29 cellular contexts compared by ENCODE assay signal in the genomic region with DNA sequence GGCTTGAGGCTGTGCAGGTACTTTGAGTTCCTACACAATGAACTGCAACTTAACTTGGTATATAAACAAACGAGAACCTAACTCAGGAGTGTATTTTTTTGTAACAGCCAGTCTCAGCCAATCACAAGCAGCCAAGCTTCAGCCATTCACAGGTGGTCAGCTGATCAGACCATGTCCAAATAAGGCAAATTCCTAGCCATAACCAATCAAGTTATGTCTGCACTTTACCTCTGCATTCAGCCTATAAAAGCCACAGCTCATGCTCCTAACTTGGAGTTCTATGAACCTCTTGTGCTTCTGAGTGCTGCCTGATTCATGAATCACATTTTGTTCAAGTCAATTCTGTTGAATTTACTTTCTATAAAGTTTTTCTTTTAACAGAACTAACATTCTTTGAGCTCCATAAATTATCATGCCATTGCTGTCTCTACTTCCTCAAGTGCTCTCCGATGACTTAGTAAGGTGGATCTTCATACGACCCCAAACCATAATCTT. TPM values are rescaled to one million over a fixed set of nuclear protein-coding genes. Genes with fewer than 3 reads are reported as not detected.
DNase-seq lines count a peak whose midpoint lies in the region; FAIRE-seq and TF ChIP-seq lines count a peak whose summit lies in the region.
"Had no signal": no experiment of that assay in that cellular context is flagged by ENCODE, and none has a peak within 500 bp of the region (broad histone marks: within the 10 kb centered on the region; RNA-seq: fewer than 3 reads in every experiment).

No MANE protein-coding gene starts in this region.

- H3K9me3 Mint-ChIP-seq in activated T-helper 1 cell treated with anti-CD3 and anti-CD28 coated beads, Interleukin-12 subunit alpha, Interleukin-12 subunit beta, Interleukin-2, Interleukin-4 antibody, amounts not matched to agents 30 ng/mL and 10 ng/mL and 1 ng/mL, durations not matched to agents 14 hours and 24 hours and 36 hours, result no peaks in the 10 kb centered on the region

- H3K23me2 ChIP-seq in H1 (ENCODE audit: low read depth, low read length), result no peaks in the 10 kb centered on the region

- no peak for TF ChIP-seq CTCF in HEK293 (tag by site-specific recombination; IDR thresholded peaks at IDR 0.05)
- no peak for TF ChIP-seq CTCF in H1 (IDR thresholded peaks at IDR 0.05; ENCODE audit: control extremely low read depth in 1 of 3, insufficient read depth in 1 of 3, low read depth in 1 of 3, low read length in 3 of 3)

- no peak overlapping the region for H2BK15ac ChIP-seq in H1 (ENCODE audit: low read length)

- intact Hi-C loops in activated T-helper 1 cell treated with anti-CD3 and anti-CD28 coated beads, Interleukin-12 subunit alpha, Interleukin-12 subunit beta, Interleukin-2, Interleukin-4 antibody, amounts not matched to agents 30 ng/mL and 10 ng/mL and 1 ng/mL, durations not matched to agents 14 hours and 24 hours and 36 hours (cut with micrococcal nuclease), result loop anchor here (5.0 kb wide), 1 partner anchor 158 kb away; no protein-coding TSS in a partner anchor

- peaks cover 11% of the 10 kb centered on the region for H3K4me1 Mint-ChIP-seq in activated T-helper 1 cell treated with anti-CD3 and anti-CD28 coated beads, Interleukin-12 subunit alpha, Interleukin-12 subunit beta, Interleukin-2, Interleukin-4 antibody, amounts not matched to agents 30 ng/mL and 10 ng/mL and 1 ng/mL, durations not matched to agents 14 hours and 24 hours and 36 hours (ENCODE audit: low read depth)
- H3K4me1 Mint-ChIP-seq: CD14-positive monocyte; CD8-positive, alpha-beta memory T cell had no signal

- no peak overlapping the region for H3K14ac ChIP-seq in H1 (ENCODE audit: insufficient read length)

- H3K4ac ChIP-seq in H1 (replicated peaks; ENCODE audit: insufficient read length, low read depth, low read length), result no peak overlapping the region

- no peak overlapping the region for H2BK20ac ChIP-seq in H1 (ENCODE audit: low read length)

- H2AFZ ChIP-seq in H1 (ENCODE audit: low read length), result no peak overlapping the region

- H3K27ac Mint-ChIP-seq in activated T-helper 1 cell treated with anti-CD3 and anti-CD28 coated beads, Interleukin-12 subunit alpha, Interleukin-12 subunit beta, Interleukin-2, Interleukin-4 antibody, amounts not matched to agents 30 ng/mL and 10 ng/mL and 1 ng/mL, durations not matched to agents 14 hours and 24 hours and 36 hours, result no peak overlapping the region
- H3K27ac Mint-ChIP-seq: CD14-positive monocyte; CD4-positive, alpha-beta memory T cell; CD4-positive, CD25-positive, alpha-beta regulatory T cell; CD8-positive, alpha-beta memory T cell had no signal

- 92% methylated on average over 3 of the region's 3 CpGs; no CpG with 5 or more reads in 1 of the 2 experiments for WGBS in H1 (ENCODE audit: extremely low coverage in 1 of 2, insufficient coverage in 1 of 2, insufficient read length in 1 of 2, insufficient replicate concordance in 2 of 2, low coverage in 1 of 2, low lambda C conversion rate in 2 of 2, missing lambda C conversion rate in 1 of 2), 2 experiments

- H2BK12ac ChIP-seq in H1 (ENCODE audit: low read depth, low read length), result no peak overlapping the region

- no peaks in the 10 kb centered on the region for H3K9me3 ChIP-seq in HEK293 (ENCODE audit: control insufficient read depth, insufficient read depth, low read depth, low read length)
- H3K9me3 ChIP-seq in H1 (ENCODE audit: insufficient read depth in 2 of 2, low read depth in 1 of 2, low read length in 1 of 2), result no peaks in the 10 kb centered on the region

- no peak for DNase-seq in H1 (ENCODE audit: low read depth in 1 of 2, low spot score in 2 of 2)
- DNase-seq in SIG-M5 treated with dmso at 0.1 percent for 504 hours (lab: John Stamatoyannopoulos, UW; ENCODE audit: unreplicated experiment), result no peak
- no peak for DNase-seq in RCC 7860 (ENCODE audit: low spot score)
- no peak for DNase-seq in activated T-helper 1 cell treated with anti-CD3 and anti-CD28 coated beads, Interleukin-12 subunit alpha, Interleukin-12 subunit beta, Interleukin-2, Interleukin-4 antibody, amounts not matched to agents 30 ng/mL and 10 ng/mL and 1 ng/mL, durations not matched to agents 14 hours and 24 hours and 36 hours (ENCODE audit: low spot score)
- DNase-seq: 8988T; ACHN; BE2C; C1 segment of cervical spinal cord; CD4-positive, alpha-beta memory T cell; CD4-positive, CD25-positive, alpha-beta regulatory T cell; CD8-positive, alpha-beta memory T cell; COR-L47; DMS 273 treated with DMSO at 0.1 percent for 48 hours; DMS153; DMS53; DMS79; DND-41; EL; GDM1 had no signal

- no peak overlapping the region for H3K56ac ChIP-seq in H1 (replicated peaks; ENCODE audit: insufficient read length, low read depth, low read length)

- no peaks in the 10 kb centered on the region for H3K36me3 ChIP-seq in HEK293 (ENCODE audit: control insufficient read depth in 2 of 2, insufficient read depth in 1 of 2, low read length in 2 of 2)
- peaks cover 0 to 2% (median 0%) of the 10 kb centered on the region in 4 experiments; a peak in 2 of 8 replicates for H3K36me3 ChIP-seq in H1 (ENCODE audit: control insufficient read depth in 2 of 4, insufficient read depth in 4 of 4, low read length in 3 of 4)
- H3K36me3 ChIP-seq: BE2C, BLaER1 had no signal

- no peak for TF ChIP-seq POLR2A in H1 (IDR thresholded peaks at IDR 0.05; ENCODE audit: control extremely low read depth in 1 of 2, low read depth in 2 of 2, low read length in 2 of 2)

- no peak overlapping the region for H3K23ac ChIP-seq in H1 (ENCODE audit: insufficient read length)

- no peaks in the 10 kb centered on the region for H3K4me1 ChIP-seq in HEK293 (ENCODE audit: control insufficient read depth, insufficient read depth, low read length)
- H3K4me1 ChIP-seq in H1 (replicated peaks in 1 of 4; ENCODE audit: control insufficient read depth in 3 of 4, insufficient read depth in 4 of 4, low read length in 3 of 4), result peaks cover 0 to 4% (median 0%) of the 10 kb centered on the region in 4 experiments; a peak in 2 of 7 replicates
- H3K4me1 ChIP-seq: BE2C, BLaER1 had no signal

- TF ChIP-seq RAD21 in H1 (IDR thresholded peaks at IDR 0.05 in 1 of 2, conservative IDR thresholded peaks at IDR 0.05 in 1 of 2; ENCODE audit: low read depth in 2 of 2, low read length in 2 of 2), result no peak

- CTCF ChIA-PET in HEK293 (lab: Yijun Ruan, JAX), result no interaction called here
- CTCF ChIA-PET in H1 (lab: Charles Lee; ENCODE audit: partially characterized antibody), result interaction anchor here (0.8 kb wide), 1 partner anchor 154 kb away, joined by 3 read pairs; no protein-coding TSS in a partner anchor

- no peak for TF ChIP-seq EP300 in H1 (IDR thresholded peaks at IDR 0.05; ENCODE audit: borderline replicate concordance in 1 of 2, low read depth in 2 of 2, low read length in 2 of 2)

- no peaks in the 10 kb centered on the region for H3K79me1 ChIP-seq in H1 (ENCODE audit: low read depth, low read length)

- H4K5ac ChIP-seq in H1 (ENCODE audit: insufficient read length, low read depth, low read length), result no peak overlapping the region

- H3K27ac ChIP-seq in HEK293 (ENCODE audit: extremely low read depth, low read depth, low read length) (no peak overlapping the region), H1 (ENCODE audit: low read depth, low read length) (no peak overlapping the region)
- H3K27ac ChIP-seq: BLaER1 had no signal

- no peak overlapping the region for H3K18ac ChIP-seq in H1 (ENCODE audit: extremely low read depth, low read length)

- H3K4me2 ChIP-seq in H1 (ENCODE audit: insufficient read depth in 1 of 2, low read depth in 2 of 2, low read length in 2 of 2), result no peak overlapping the region
- H3K4me2 ChIP-seq: BLaER1 had no signal

- no peaks in the 10 kb centered on the region for H3K36me3 Mint-ChIP-seq in activated T-helper 1 cell treated with anti-CD3 and anti-CD28 coated beads, Interleukin-12 subunit alpha, Interleukin-12 subunit beta, Interleukin-2, Interleukin-4 antibody, amounts not matched to agents 30 ng/mL and 10 ng/mL and 1 ng/mL, durations not matched to agents 14 hours and 24 hours and 36 hours (ENCODE audit: low read depth)
- H3K36me3 Mint-ChIP-seq: CD14-positive monocyte; CD4-positive, CD25-positive, alpha-beta regulatory T cell had no signal

- no peak overlapping the region for H2BK5ac ChIP-seq in H1 (ENCODE audit: low read depth, low read length)

- no peak overlapping the region for H2BK120ac ChIP-seq in H1 (replicated peaks; ENCODE audit: low read depth, low read length)

- no peak overlapping the region for H3K4me3 Mint-ChIP-seq in activated T-helper 1 cell treated with anti-CD3 and anti-CD28 coated beads, Interleukin-12 subunit alpha, Interleukin-12 subunit beta, Interleukin-2, Interleukin-4 antibody, amounts not matched to agents 30 ng/mL and 10 ng/mL and 1 ng/mL, durations not matched to agents 14 hours and 24 hours and 36 hours
- H3K4me3 Mint-ChIP-seq: CD14-positive monocyte; CD4-positive, alpha-beta memory T cell; CD4-positive, CD25-positive, alpha-beta regulatory T cell; CD8-positive, alpha-beta memory T cell had no signal

- H2AK5ac ChIP-seq in H1 (ENCODE audit: low read depth, low read length), result no peak overlapping the region

- POLR2A ChIA-PET in HEK293 (lab: Yijun Ruan, JAX), result no interaction called here
- POLR2A ChIA-PET in H1 (lab: Charles Lee; ENCODE audit: partially characterized antibody), result no interaction called here

- no peaks in the 10 kb centered on the region for H4K20me1 ChIP-seq in H1 (replicated peaks in 1 of 2; ENCODE audit: control insufficient read depth in 1 of 2, insufficient read depth in 2 of 2, low read length in 2 of 2)
- H4K20me1 ChIP-seq: BLaER1 had no signal

- no peak overlapping the region for H3K4me3 ChIP-seq in HEK293 (ENCODE audit: low read depth, low read length)
- no peak overlapping the region for H3K4me3 ChIP-seq in H1 (ENCODE audit: extremely low read depth in 1 of 4, insufficient read depth in 2 of 4, low read depth in 3 of 4, low read length in 4 of 4)
- H3K4me3 ChIP-seq: BLaER1, GM12878 had no signal

- FAIRE-seq in H1 (lab: Jason Lieb, UNC), result no peak
- FAIRE-seq in RCC 7860 (lab: Jason Lieb, UNC), result no peak
- FAIRE-seq: A204.1, GM12878, GM12892, GM18507 had no signal

- H4K8ac ChIP-seq in H1 (ENCODE audit: extremely low read depth, insufficient read depth, low read length), result no peak overlapping the region

- peaks cover 16% of the 10 kb centered on the region for H3K27me3 Mint-ChIP-seq in activated T-helper 1 cell treated with anti-CD3 and anti-CD28 coated beads, Interleukin-12 subunit alpha, Interleukin-12 subunit beta, Interleukin-2, Interleukin-4 antibody, amounts not matched to agents 30 ng/mL and 10 ng/mL and 1 ng/mL, durations not matched to agents 14 hours and 24 hours and 36 hours (ENCODE audit: insufficient read depth)

- no peak overlapping the region for H3K9ac ChIP-seq in H1 (replicated peaks in 1 of 4; ENCODE audit: extremely low read depth in 1 of 4, low read depth in 3 of 4, low read length in 3 of 4)
- H3K9ac ChIP-seq: BLaER1 had no signal

- H3K27me3 ChIP-seq in H1 (replicated peaks in 1 of 4; ENCODE audit: control insufficient read depth in 3 of 4, extremely low read depth in 1 of 4, insufficient read depth in 3 of 4, low read length in 3 of 4), result no peaks in the 10 kb centered on the region
- H3K27me3 ChIP-seq: BE2C, BLaER1 had no signal

- H3K79me2 ChIP-seq in H1 (ENCODE audit: control insufficient read depth in 1 of 2, insufficient read depth in 2 of 2, low read length in 2 of 2), result no peaks in the 10 kb centered on the region

- no peak overlapping the region for H4K91ac ChIP-seq in H1 (replicated peaks; ENCODE audit: insufficient read length, low read length)

RNA-seq across cellular contexts. Expression of a gene that starts 16.8 kb away (rescaled TPM):
- total RNA-seq in H1 (2021; fragmentation: NEBNext Ultra II Directional; extraction: Animal tissue kit (Norgen Biotek cat#: 25700)), result 1.6 and 2.1 TPM in 2 replicates
- polyA plus RNA-seq in H1 (2011; rRNA removed), result 2.4 and 3.1 TPM in 2 replicates
- polyA plus RNA-seq in H1 (2011; cell fraction: cytosol; rRNA removed), result 3.1 TPM
- 1.7 TPM for polyA plus RNA-seq in H1 (2011; cell fraction: nucleus; rRNA removed)
- polyA plus RNA-seq in H1 (2012, experiment 1 of 2), result 2.0 to 3.1 TPM (median 2.5 TPM) in 4 replicates
- polyA plus RNA-seq in H1 (2012, experiment 2 of 2), result 0.75 TPM
- 1.2 TPM for polyA plus RNA-seq in H1 (2013, experiment 1 of 2)
- polyA plus RNA-seq in H1 (2013, experiment 2 of 2), result 1.6 TPM
- 1.8 TPM in 2 replicates for polyA minus RNA-seq in H1 (2011; rRNA and poly(A)+ RNA removed)
- 1.2 TPM for polyA minus RNA-seq in H1 (2011; cell fraction: cytosol; rRNA and poly(A)+ RNA removed)
- polyA minus RNA-seq in H1 (2011; cell fraction: nucleus; rRNA and poly(A)+ RNA removed), result 1.4 TPM
- total RNA-seq in activated T-helper 1 cell treated with anti-CD3 and anti-CD28 coated beads, Interleukin-12 subunit alpha, Interleukin-12 subunit beta, Interleukin-2, Interleukin-4 antibody, amounts not matched to agents 30 ng/mL and 10 ng/mL and 1 ng/mL, durations not matched to agents 14 hours and 24 hours and 36 hours, result not detected in 2 replicates
- total RNA-seq: A673; CD4-positive, alpha-beta memory T cell; CD4-positive, CD25-positive, alpha-beta regulatory T cell; CD8-positive, alpha-beta memory T cell; G401; GM12878 had no signal
- polyA plus RNA-seq: CD14-positive monocyte; CD8-positive, alpha-beta memory T cell had no signal

RNA-seq across cellular contexts. Expression of a gene that starts 43.2 kb away (rescaled TPM):
- not detected in 2 replicates for total RNA-seq in H1 (2021; fragmentation: NEBNext Ultra II Directional; extraction: Animal tissue kit (Norgen Biotek cat#: 25700))
- not detected in 2 replicates for polyA plus RNA-seq in H1 (2011; rRNA removed)
- polyA plus RNA-seq in H1 (2011; cell fraction: cytosol; rRNA removed), result not detected
- not detected for polyA plus RNA-seq in H1 (2011; cell fraction: nucleus; rRNA removed)
- polyA plus RNA-seq in H1 (2012, experiment 1 of 2), result not detected in 4 replicates
- polyA plus RNA-seq in H1 (2012, experiment 2 of 2), result not detected
- not detected for polyA plus RNA-seq in H1 (2013, experiment 1 of 2)
- not detected for polyA plus RNA-seq in H1 (2013, experiment 2 of 2)
- not detected in 2 replicates for polyA minus RNA-seq in H1 (2011; rRNA and poly(A)+ RNA removed)
- polyA minus RNA-seq in H1 (2011; cell fraction: cytosol; rRNA and poly(A)+ RNA removed), result not detected
- not detected for polyA minus RNA-seq in H1 (2011; cell fraction: nucleus; rRNA and poly(A)+ RNA removed)
- not detected in 2 replicates for total RNA-seq in activated T-helper 1 cell treated with anti-CD3 and anti-CD28 coated beads, Interleukin-12 subunit alpha, Interleukin-12 subunit beta, Interleukin-2, Interleukin-4 antibody, amounts not matched to agents 30 ng/mL and 10 ng/mL and 1 ng/mL, durations not matched to agents 14 hours and 24 hours and 36 hours
- total RNA-seq: A673; CD4-positive, alpha-beta memory T cell; CD4-positive, CD25-positive, alpha-beta regulatory T cell; CD8-positive, alpha-beta memory T cell; Daoy; G401; GM12878 had no signal
- polyA plus RNA-seq: CD14-positive monocyte; CD4-positive, alpha-beta memory T cell; CD4-positive, CD25-positive, alpha-beta regulatory T cell; CD8-positive, alpha-beta memory T cell; GM12878 had no signal
